12 cellular contexts compared by ENCODE assay signal in genomic region chr21:41958886-41959563, GRCh38. TPM values are rescaled to one million over a fixed set of nuclear protein-coding genes. Genes with fewer than 3 reads are reported as not detected.
DNase-seq lines count a peak whose midpoint lies in the region; ATAC-seq lines count a peak whose summit lies in the region.
"Had no signal": no experiment of that assay in that cellular context is flagged by ENCODE, and none has a peak within 500 bp of the region (broad histone marks: within the 10 kb centered on the region; RNA-seq: fewer than 3 reads in every experiment).

No MANE protein-coding gene starts in this region.

- DNase-seq in Ammon's horn (ENCODE audit: low spot score) (peak; percentile 30), NCI-H226 (peak; percentile 13), dermis blood vessel endothelial cell (peak; percentile 67), posterior vena cava (ENCODE audit: low spot score) (peak; percentile 53), CD1c-positive myeloid dendritic cell (ENCODE audit: extremely low spot score) (no peak)
- DNase-seq in activated CD4-positive, alpha-beta T cell treated with anti-CD3 and anti-CD28 coated beads for 4 hours: no peak
- no peak for DNase-seq in stimulated activated naive B cell treated with anti-CD40 and anti-IgM and Interleukin-4, amounts not matched to agents 10 μg/mL and 1 μg/mL and 100 μg/mL, for 72 hours
- DNase-seq: activated naive CD8-positive, alpha-beta T cell treated with anti-CD3 and anti-CD28 coated beads, Interleukin-2, amount 10 ng/mL, durations not matched to agents 7 days and 5 days; cortex of kidney; left lung had no signal

- intact Hi-C loops in posterior vena cava (cut with DNase I): no loop called here

- no peak overlapping the region for H3K4me3 Mint-ChIP-seq in stimulated activated naive B cell treated with anti-CD40 and anti-IgM and Interleukin-4, amounts not matched to agents 10 μg/mL and 1 μg/mL and 100 μg/mL, for 72 hours
- H3K4me3 Mint-ChIP-seq: activated naive CD8-positive, alpha-beta T cell treated with anti-CD3 and anti-CD28 coated beads, Interleukin-2, amount 10 ng/mL, durations not matched to agents 7 days and 5 days; neural progenitor cell had no signal

- H3K9me3 Mint-ChIP-seq in stimulated activated naive B cell treated with anti-CD40 and anti-IgM and Interleukin-4, amounts not matched to agents 10 μg/mL and 1 μg/mL and 100 μg/mL, for 72 hours: no peaks in the 10 kb centered on the region
- H3K9me3 Mint-ChIP-seq: activated naive CD8-positive, alpha-beta T cell treated with anti-CD3 and anti-CD28 coated beads, Interleukin-2, amount 10 ng/mL, durations not matched to agents 7 days and 5 days; neural progenitor cell had no signal

- peaks cover 32 to 48% of the 10 kb centered on the region in 2 donors for H3K4me1 Mint-ChIP-seq in stimulated activated naive B cell treated with anti-CD40 and anti-IgM and Interleukin-4, amounts not matched to agents 10 μg/mL and 1 μg/mL and 100 μg/mL, for 72 hours

- H3K27me3 Mint-ChIP-seq in stimulated activated naive B cell treated with anti-CD40 and anti-IgM and Interleukin-4, amounts not matched to agents 10 μg/mL and 1 μg/mL and 100 μg/mL, for 72 hours: peaks cover 35 to 43% of the 10 kb centered on the region in 2 donors

- no peak overlapping the region for H3K27ac Mint-ChIP-seq in stimulated activated naive B cell treated with anti-CD40 and anti-IgM and Interleukin-4, amounts not matched to agents 10 μg/mL and 1 μg/mL and 100 μg/mL, for 72 hours
- H3K27ac Mint-ChIP-seq: activated naive CD8-positive, alpha-beta T cell treated with anti-CD3 and anti-CD28 coated beads, Interleukin-2, amount 10 ng/mL, durations not matched to agents 7 days and 5 days; neural progenitor cell had no signal

- no peak for ATAC-seq in stimulated activated naive B cell treated with anti-CD40 and anti-IgM and Interleukin-4, amounts not matched to agents 10 μg/mL and 1 μg/mL and 100 μg/mL, for 72 hours (replicated peaks)
- ATAC-seq in HG03565 (IDR thresholded peaks at IDR 0.05; ENCODE audit: unreplicated experiment): no peak

- H3K36me3 Mint-ChIP-seq in stimulated activated naive B cell treated with anti-CD40 and anti-IgM and Interleukin-4, amounts not matched to agents 10 μg/mL and 1 μg/mL and 100 μg/mL, for 72 hours: peaks cover 0 to 7% of the 10 kb centered on the region in 2 donors
- H3K36me3 Mint-ChIP-seq: activated naive CD8-positive, alpha-beta T cell treated with anti-CD3 and anti-CD28 coated beads, Interleukin-2, amount 10 ng/mL, durations not matched to agents 7 days and 5 days had no signal

RNA-seq across cellular contexts. Expression of gene C2CD2, which starts 5.2 kb away (rescaled TPM):
- 51.7 and 63.0 TPM in 2 replicates for total RNA-seq in dermis blood vessel endothelial cell
- 10 to 100 TPM; 28.0 to 43.1 TPM for total RNA-seq in posterior vena cava

RNA-seq across cellular contexts. Expression of gene ZBTB21, which starts 51.1 kb away (rescaled TPM):
- total RNA-seq in dermis blood vessel endothelial cell (5.3 and 6.1 TPM in 2 replicates), posterior vena cava (10 to 100 TPM; 12.6 to 25.6 TPM)

Comparison
In these comparisons a context has a peak if more than half of its experiments do, and no peak if none do; other contexts are left out.
1. DNase-seq: peak in Ammon's horn (single experiment), NCI-H226 (single experiment), dermis blood vessel endothelial cell (single experiment) and posterior vena cava (single experiment); none in activated CD4-positive, alpha-beta T cell treated with anti-CD3 and anti-CD28 coated beads for 4 hours (0 of 2), stimulated activated naive B cell treated with anti-CD40 and anti-IgM and Interleukin-4, amounts not matched to agents 10 μg/mL and 1 μg/mL and 100 μg/mL, for 72 hours (single experiment) and CD1c-positive myeloid dendritic cell (single experiment).